Comparison of ENCODE assay signal across 8 cellular contexts in the genomic region with DNA sequence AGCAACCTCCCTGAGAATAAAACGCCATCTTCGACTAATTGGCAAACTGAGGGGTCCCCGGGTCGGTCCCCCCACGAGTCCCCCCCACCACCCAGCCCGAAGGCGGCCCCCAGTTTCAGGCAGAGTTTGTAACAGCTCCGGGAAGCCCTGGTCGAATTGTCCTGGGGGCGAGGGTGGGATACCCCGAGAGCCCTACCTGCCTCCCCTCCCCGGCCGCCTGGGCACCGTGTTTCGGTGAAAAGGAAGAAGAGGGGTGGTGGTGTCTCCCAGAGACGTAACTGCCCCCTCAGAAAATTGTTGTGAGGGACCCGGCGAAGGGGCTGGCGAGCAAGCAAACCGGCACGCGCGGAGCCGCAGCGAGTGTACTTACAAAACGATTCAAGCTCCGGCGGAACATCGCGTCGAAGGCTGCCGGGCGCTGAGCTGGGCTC. TPM values are rescaled to one million over a fixed set of nuclear protein-coding genes. Genes with fewer than 3 reads are reported as not detected.
A peak's percentile ranks its signal among the peaks of the same experiment; 100 is the strongest.
DNase-seq lines count a peak whose midpoint lies in the region; ATAC-seq and TF ChIP-seq lines count a peak whose summit lies in the region.

No MANE protein-coding gene starts in this region.

- H3K27ac ChIP-seq in KOPT-K1 (ENCODE audit: low read depth, low read length, poor library complexity, severe bottlenecking) (peak overlapping the region; percentile 76), coronary artery (peak overlapping the region; percentile 85 to 99)

- DNase-seq in BJ (ENCODE audit: low read depth) (no peak), coronary artery (ENCODE audit: low spot score) (no peak), natural killer cell (no peak), mesenteric fat pad (ENCODE audit: low spot score) (no peak), NCI-H2196 treated with DMSO at 0.1 percent for 48 hours (lab: John Stamatoyannopoulos, UW; ENCODE audit: unreplicated experiment) (no peak)

- peak overlapping the region; percentile 85 for H3K4me3 Mint-ChIP-seq in natural killer cell

- CTCF ChIA-PET in BJ (lab: Yijun Ruan, JAX), result interaction anchor here (0.6 kb wide), 1 partner anchor 97 kb away, joined by 3 read pairs; no protein-coding TSS in a partner anchor

- H3K27me3 ChIP-seq in BJ (ENCODE audit: control insufficient read depth, insufficient read depth, low read length), result no peaks in the 10 kb centered on the region

- H3K36me3 Mint-ChIP-seq in natural killer cell, result no peaks in the 10 kb centered on the region

- H3K36me3 ChIP-seq in BJ (ENCODE audit: control insufficient read depth, insufficient read depth, low read length), result no peaks in the 10 kb centered on the region
- no peaks in the 10 kb centered on the region for H3K36me3 ChIP-seq in KOPT-K1 (ENCODE audit: insufficient read depth, low read length)

- POLR2A ChIA-PET in BJ (lab: Charles Lee), result interaction anchor here (0.7 kb wide), 1 partner anchor 10 kb away, joined by 8 read pairs; no protein-coding TSS in a partner anchor

- intact Hi-C loops in natural killer cell (cut with micrococcal nuclease), result no loop called here

- peak overlapping the region; percentile 73 for H3K4me3 ChIP-seq in BJ (ENCODE audit: low read depth, low read length)
- H3K4me3 ChIP-seq in coronary artery, result peak overlapping the region; percentile 94

- peaks cover 8 to 13% of the 10 kb centered on the region in 2 donors for H3K4me1 Mint-ChIP-seq in natural killer cell

- TF ChIP-seq CTCF in BJ (IDR thresholded peaks at IDR 0.05; ENCODE audit: insufficient read depth, low read depth, low read length), result no peak
- TF ChIP-seq CTCF in coronary artery (IDR thresholded peaks at IDR 0.05), result no peak
- TF ChIP-seq CTCF in natural killer cell (IDR thresholded peaks at IDR 0.05), result no peak

- peaks cover 0 to 10% of the 10 kb centered on the region in 2 donors for H3K27me3 Mint-ChIP-seq in natural killer cell (ENCODE audit: low read depth in 2 of 2)

- H3K27ac Mint-ChIP-seq in natural killer cell, result peak overlapping the region; percentile 75 to 94

- H3K9me3 Mint-ChIP-seq in natural killer cell, result no peaks in the 10 kb centered on the region

- no peak for ATAC-seq in natural killer cell
- ATAC-seq in GM21526 (IDR thresholded peaks at IDR 0.05; ENCODE audit: low FRiP score, unreplicated experiment), result no peak
- no peak for ATAC-seq in HG02840 (IDR thresholded peaks at IDR 0.05; ENCODE audit: low FRiP score, unreplicated experiment)

- no peaks in the 10 kb centered on the region for H3K9me3 ChIP-seq in KOPT-K1 (ENCODE audit: insufficient read depth, low read length, poor library complexity, severe bottlenecking)

RNA-seq across cellular contexts. Expression of a gene that starts 1.2 kb away (rescaled TPM):
- polyA plus RNA-seq in BJ (2011; rRNA removed), result 7.7 and 21.1 TPM in 2 replicates
- polyA minus RNA-seq in BJ (2011; rRNA and poly(A)+ RNA removed), result 9.2 and 10.3 TPM in 2 replicates
- total RNA-seq in natural killer cell, result 10 to 100 TPM; 20.0 to 24.3 (median 24.0) TPM
- total RNA-seq in mesenteric fat pad, result 20.0 TPM

RNA-seq across cellular contexts. Expression of a gene that starts 33.7 kb away (rescaled TPM):
- polyA plus RNA-seq in BJ (2011; rRNA removed), result not detected in 2 replicates
- polyA minus RNA-seq in BJ (2011; rRNA and poly(A)+ RNA removed), result not detected in 2 replicates
- total RNA-seq in natural killer cell, result not detected
- not detected for total RNA-seq in mesenteric fat pad
